Comparison of ENCODE assay signal across 22 cellular contexts in genomic region chr7:143934526-143935340, GRCh38. TPM values are rescaled to one million over a fixed set of nuclear protein-coding genes. Genes with fewer than 3 reads are reported as not detected.
A peak's percentile ranks its signal among the peaks of the same experiment; 100 is the strongest.
DNase-seq lines count a peak whose midpoint lies in the region; ATAC-seq, FAIRE-seq and TF ChIP-seq lines count a peak whose summit lies in the region.
"Had no signal": no experiment of that assay in that cellular context is flagged by ENCODE, and none has a peak within 500 bp of the region (broad histone marks: within the 10 kb centered on the region; RNA-seq: fewer than 3 reads in every experiment).

Gene OR2F2 (plus strand): TSS chr7:143935233. CDS start chr7:143935233, 0 bp downstream.

- H3K4me2 ChIP-seq in GM23248 (ENCODE audit: unreplicated experiment) (peak within 1 kb of the TSS; percentile 40), astrocyte (ENCODE audit: low read length) (peak within 1 kb of the TSS; percentile 16)

- CTCF ChIA-PET in activated naive CD4-positive, alpha-beta T cell treated with anti-CD3 and anti-CD28 coated beads, Interleukin-2, amount 10 ng/mL, durations not matched to agents 7 days and 5 days (lab: Charles Lee), result no interaction called here

- H3K4me3 ChIP-seq in GM23248 (no peak within 1 kb of the TSS), astrocyte (ENCODE audit: insufficient read depth, low read depth, low read length) (no peak within 1 kb of the TSS), fibroblast of villous mesenchyme (ENCODE audit: low read depth, low read length) (no peak within 1 kb of the TSS)
- H3K4me3 ChIP-seq: colonic mucosa, tibial artery had no signal

- H3K79me2 ChIP-seq in GM23248 (ENCODE audit: insufficient read depth) (no peaks in the 10 kb centered on the region), astrocyte (ENCODE audit: insufficient read depth, low read length) (no peaks in the 10 kb centered on the region)

- peaks cover 31% of the 10 kb centered on the region for H3F3A ChIP-seq in GM23248 (ENCODE audit: insufficient read depth)

- peak within 1 kb of the TSS; percentile 72 for H3K27ac Mint-ChIP-seq in astrocyte (ENCODE audit: unreplicated experiment)
- no peak within 1 kb of the TSS for H3K27ac Mint-ChIP-seq in activated naive CD4-positive, alpha-beta T cell treated with anti-CD3 and anti-CD28 coated beads, Interleukin-2, amount 10 ng/mL, durations not matched to agents 7 days and 5 days
- H3K27ac Mint-ChIP-seq: naive thymus-derived CD8-positive, alpha-beta T cell; progenitor cell of endocrine pancreas; stimulated activated naive B cell treated with anti-CD40 and anti-IgM and Interleukin-4, amounts not matched to agents 10 μg/mL and 1 μg/mL and 100 μg/mL, for 72 hours had no signal

- H3K36me3 ChIP-seq in GM23248 (ENCODE audit: low read depth) (no peaks in the 10 kb centered on the region), astrocyte (ENCODE audit: insufficient read depth, low read length) (no peaks in the 10 kb centered on the region)
- H3K36me3 ChIP-seq: colonic mucosa, tibial artery had no signal

- H2AFZ ChIP-seq in GM23248 (peak within 1 kb of the TSS; percentile 11; the same call in 1 of the 2 replicates), astrocyte (ENCODE audit: low read depth, low read length) (no peak within 1 kb of the TSS)

- H3K9ac ChIP-seq in GM23248 (peak within 1 kb of the TSS; percentile 50), astrocyte (ENCODE audit: low read length) (no peak within 1 kb of the TSS)

- peaks cover 17% of the 10 kb centered on the region for H3K4me1 Mint-ChIP-seq in astrocyte (ENCODE audit: low read depth, unreplicated experiment)
- peaks cover 3% of the 10 kb centered on the region for H3K4me1 Mint-ChIP-seq in activated naive CD4-positive, alpha-beta T cell treated with anti-CD3 and anti-CD28 coated beads, Interleukin-2, amount 10 ng/mL, durations not matched to agents 7 days and 5 days
- H3K4me1 Mint-ChIP-seq: naive thymus-derived CD8-positive, alpha-beta T cell; stimulated activated naive B cell treated with anti-CD40 and anti-IgM and Interleukin-4, amounts not matched to agents 10 μg/mL and 1 μg/mL and 100 μg/mL, for 72 hours had no signal

- H3K36me3 Mint-ChIP-seq in astrocyte (ENCODE audit: low read depth, unreplicated experiment), result peaks cover 1% of the 10 kb centered on the region
- no peaks in the 10 kb centered on the region for H3K36me3 Mint-ChIP-seq in activated naive CD4-positive, alpha-beta T cell treated with anti-CD3 and anti-CD28 coated beads, Interleukin-2, amount 10 ng/mL, durations not matched to agents 7 days and 5 days

- H3K9me3 ChIP-seq in GM23248 (ENCODE audit: low read depth), result no peaks in the 10 kb centered on the region
- peaks cover 5% of the 10 kb centered on the region for H3K9me3 ChIP-seq in astrocyte (ENCODE audit: insufficient read depth, low read depth, low read length)
- H3K9me3 ChIP-seq: colonic mucosa, tibial artery had no signal

- H3K4me1 ChIP-seq in GM23248 (ENCODE audit: insufficient read depth), result peaks cover 52% of the 10 kb centered on the region
- no peaks in the 10 kb centered on the region for H3K4me1 ChIP-seq in astrocyte (ENCODE audit: insufficient read depth, low read length)
- no peaks in the 10 kb centered on the region for H3K4me1 ChIP-seq in foreskin keratinocyte
- H3K4me1 ChIP-seq: colonic mucosa had no signal

- H3K27me3 ChIP-seq in GM23248 (replicated peaks; ENCODE audit: insufficient read depth) (no peaks in the 10 kb centered on the region), astrocyte (ENCODE audit: insufficient read depth, low read length) (no peaks in the 10 kb centered on the region), foreskin keratinocyte (no peaks in the 10 kb centered on the region)
- H3K27me3 ChIP-seq: colonic mucosa, tibial artery had no signal

- DNase-seq in GM23248 (peak; percentile 73), astrocyte (ENCODE audit: low read depth) (peak; percentile 59), fibroblast of villous mesenchyme (ENCODE audit: low read depth) (peak; percentile 68), foreskin keratinocyte (no peak)
- DNase-seq in activated naive CD4-positive, alpha-beta T cell treated with anti-CD3 and anti-CD28 coated beads, Interleukin-2, amount 10 ng/mL, durations not matched to agents 7 days and 5 days, result no peak
- DNase-seq: activated CD4-positive, CD25-positive, alpha-beta regulatory T cell; activated CD8-positive, alpha-beta memory T cell treated with anti-CD3 and anti-CD28 coated beads for 24 hours; colonic mucosa; glutamatergic neuron; mammary epithelial cell; naive thymus-derived CD8-positive, alpha-beta T cell; NCI-H2029; NCI-H524 treated with DMSO at 0.1 percent for 48 hours; SIG-M5; stimulated activated naive B cell treated with anti-CD40 and anti-IgM and Interleukin-4, amounts not matched to agents 10 μg/mL and 1 μg/mL and 100 μg/mL, for 72 hours; tibial artery had no signal

- WGBS in GM23248 (ENCODE audit: low coverage in 1 of 2, low lambda C conversion rate in 2 of 2, missing lambda C conversion rate in 2 of 2), 2 experiments, result 23 to 24% methylated on average over 3 of the region's 3 CpGs

- TF ChIP-seq CTCF in astrocyte (IDR thresholded peaks at IDR 0.05; ENCODE audit: insufficient read depth, low read depth, low read length), result no peak
- no peak for TF ChIP-seq CTCF in fibroblast of villous mesenchyme (IDR thresholded peaks at IDR 0.05; ENCODE audit: insufficient read depth, low read depth, low read length)
- no peak for TF ChIP-seq CTCF in foreskin keratinocyte (conservative IDR thresholded peaks at IDR 0.05)

- no peak for FAIRE-seq in astrocyte (lab: Jason Lieb, UNC)
- FAIRE-seq: endothelial cell of umbilical vein, islet of Langerhans had no signal

- ATAC-seq in HG03442 (IDR thresholded peaks at IDR 0.05; ENCODE audit: unreplicated experiment) (no peak), foreskin keratinocyte (no peak)
- ATAC-seq: naive thymus-derived CD8-positive, alpha-beta T cell; stimulated activated naive B cell treated with anti-CD40 and anti-IgM and Interleukin-4, amounts not matched to agents 10 μg/mL and 1 μg/mL and 100 μg/mL, for 72 hours had no signal

- in situ Hi-C loops in GM23248 (cut with MboI), result no loop called here

- no peaks in the 10 kb centered on the region for H3K9me2 ChIP-seq in GM23248 (ENCODE audit: insufficient read depth)

- peak within 1 kb of the TSS; percentile 93 for H3K27ac ChIP-seq in GM23248
- H3K27ac ChIP-seq in astrocyte (ENCODE audit: low read depth, low read length), result peak within 1 kb of the TSS; percentile 37
- H3K27ac ChIP-seq in temporal lobe (ENCODE audit: low read depth, low read length), result peak within 1 kb of the TSS; percentile 51
- H3K27ac ChIP-seq in foreskin keratinocyte, result no peak within 1 kb of the TSS
- H3K27ac ChIP-seq: colonic mucosa, tibial artery had no signal

- no peaks in the 10 kb centered on the region for H4K20me1 ChIP-seq in GM23248 (ENCODE audit: insufficient read depth)
- H4K20me1 ChIP-seq in astrocyte (ENCODE audit: insufficient read depth, low read length), result no peaks in the 10 kb centered on the region

- H3K9me3 Mint-ChIP-seq in astrocyte (ENCODE audit: unreplicated experiment), result no peaks in the 10 kb centered on the region
- no peaks in the 10 kb centered on the region for H3K9me3 Mint-ChIP-seq in activated naive CD4-positive, alpha-beta T cell treated with anti-CD3 and anti-CD28 coated beads, Interleukin-2, amount 10 ng/mL, durations not matched to agents 7 days and 5 days

- H3K4me3 Mint-ChIP-seq in astrocyte (ENCODE audit: unreplicated experiment), result no peak within 1 kb of the TSS
- H3K4me3 Mint-ChIP-seq in activated naive CD4-positive, alpha-beta T cell treated with anti-CD3 and anti-CD28 coated beads, Interleukin-2, amount 10 ng/mL, durations not matched to agents 7 days and 5 days, result no peak within 1 kb of the TSS
- H3K4me3 Mint-ChIP-seq: naive thymus-derived CD8-positive, alpha-beta T cell; stimulated activated naive B cell treated with anti-CD40 and anti-IgM and Interleukin-4, amounts not matched to agents 10 μg/mL and 1 μg/mL and 100 μg/mL, for 72 hours had no signal

- no peaks in the 10 kb centered on the region for H3K27me3 Mint-ChIP-seq in astrocyte (ENCODE audit: low read depth, unreplicated experiment)
- H3K27me3 Mint-ChIP-seq in activated naive CD4-positive, alpha-beta T cell treated with anti-CD3 and anti-CD28 coated beads, Interleukin-2, amount 10 ng/mL, durations not matched to agents 7 days and 5 days, result no peaks in the 10 kb centered on the region
- H3K27me3 Mint-ChIP-seq: progenitor cell of endocrine pancreas had no signal

RNA-seq across cellular contexts. Expression of gene OR2F2, which starts in this region (rescaled TPM):
- total RNA-seq in GM23248 (2014; rRNA removed; shearing (Covaris generic)), result not detected in 2 replicates
- polyA plus RNA-seq in GM23248 (2016; fragmentation: Nextera tagmentation; extraction: Ambion mirVana) (not detected in 2 replicates), foreskin keratinocyte (not detected in 2 replicates)
- total RNA-seq in astrocyte (not detected in 2 replicates), fibroblast of villous mesenchyme (not detected in 2 replicates), temporal lobe (not detected), foreskin keratinocyte (not detected in 2 replicates)
- total RNA-seq: colonic mucosa; endothelial cell of umbilical vein; naive thymus-derived CD8-positive, alpha-beta T cell; progenitor cell of endocrine pancreas had no signal
- polyA plus RNA-seq: adipose tissue; endothelial cell of umbilical vein; mammary epithelial cell; naive thymus-derived CD8-positive, alpha-beta T cell had no signal

Comparison
In these comparisons a context has a peak if more than half of its experiments do, and no peak if none do; other contexts are left out.
1. Peak in DNase-seq, H3K27ac ChIP-seq, H3K9ac ChIP-seq and H3K4me2 ChIP-seq in GM23248; RNA of the gene not detected or under 1 TPM.
2. Peak in DNase-seq, H3K27ac ChIP-seq and H3K4me2 ChIP-seq in astrocyte; RNA of the gene not detected or under 1 TPM.
3. Peak in DNase-seq in fibroblast of villous mesenchyme; RNA of the gene not detected or under 1 TPM.